In the genomic region with DNA sequence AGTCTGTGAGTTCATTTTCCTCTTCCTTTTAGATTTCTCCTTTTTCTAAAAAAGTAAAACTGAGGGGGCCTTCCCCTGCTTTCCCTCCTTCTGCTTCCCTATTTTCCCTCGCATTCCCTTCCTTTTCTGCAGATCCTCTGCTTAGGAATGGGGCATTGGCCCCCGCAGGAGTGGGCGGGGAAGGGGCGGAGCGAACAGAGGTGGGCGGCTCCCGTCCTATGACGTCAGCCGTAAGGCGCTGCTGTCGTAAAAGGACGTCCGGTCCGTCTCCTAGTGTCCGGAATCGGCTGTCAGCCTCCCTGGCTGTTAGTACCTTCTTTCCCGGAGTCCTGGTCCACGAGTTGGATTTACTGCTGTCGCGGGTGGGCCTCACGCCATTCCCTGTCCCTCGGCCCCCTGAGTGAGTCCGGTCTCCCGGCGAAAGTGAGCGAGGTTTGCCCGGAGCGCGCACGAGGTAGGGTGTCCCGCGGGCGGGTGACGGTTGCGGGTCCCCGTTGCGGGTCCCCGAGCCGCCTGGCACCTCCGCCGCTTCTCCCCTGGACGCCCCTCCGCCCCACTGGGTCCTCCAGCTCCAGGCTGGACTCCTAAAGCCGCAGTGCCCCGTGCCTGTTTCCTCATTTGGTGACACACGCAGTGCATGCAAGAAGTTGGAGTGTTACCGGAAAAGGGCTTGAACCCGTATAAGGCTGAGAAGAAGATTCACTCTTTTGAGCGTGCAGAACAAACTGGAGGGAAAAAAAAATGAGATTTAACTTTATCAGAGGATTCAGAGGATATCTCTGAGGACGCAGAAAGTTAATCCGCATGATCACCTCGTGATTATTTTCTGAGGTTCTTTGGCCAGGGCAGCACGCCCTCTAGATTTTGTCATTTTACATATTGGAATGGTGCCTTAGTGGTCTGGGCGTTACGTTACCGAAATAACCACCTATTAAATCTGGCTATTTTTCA, we compare ENCODE assay signal across 8 cellular contexts. TPM values are rescaled to one million over a fixed set of nuclear protein-coding genes. Genes with fewer than 3 reads are reported as not detected.
DNase-seq lines count a peak whose midpoint lies in the region; ATAC-seq and TF ChIP-seq lines count a peak whose summit lies in the region.

A gene (plus strand): TSS at position 241 of the 951 bp plus-strand sequence. CDS start 1,477 bp downstream, outside the sequence.

- intact Hi-C loops in PC-3 (cut with micrococcal nuclease) = no loop called here

- no peaks in the 10 kb centered on the region for H3K9me2 ChIP-seq in PC-3 (replicated peaks; ENCODE audit: low read length)

- peaks cover 8% of the 10 kb centered on the region for H3K27me3 Mint-ChIP-seq in activated T-cell treated with anti-CD3 and anti-CD28 coated beads, Interleukin-2, amount 50 U/mL, for 24 hours

- H3K4me1 ChIP-seq in HUES48 (ENCODE audit: control insufficient read depth, insufficient read depth, low read length) (peaks cover 14% of the 10 kb centered on the region), PC-3 (ENCODE audit: insufficient read depth, low read length) (peaks cover 14% of the 10 kb centered on the region), mucosa of rectum (ENCODE audit: control insufficient read depth in 2 of 2, insufficient read depth in 2 of 2, low read length in 2 of 2) (peaks cover 7 to 12% of the 10 kb centered on the region in 2 donors)

- no peaks in the 10 kb centered on the region for H3K9me3 Mint-ChIP-seq in activated T-cell treated with anti-CD3 and anti-CD28 coated beads, Interleukin-2, amount 50 U/mL, for 24 hours

- H3K36me3 Mint-ChIP-seq in activated T-cell treated with anti-CD3 and anti-CD28 coated beads, Interleukin-2, amount 50 U/mL, for 24 hours (ENCODE audit: low read depth) = peaks cover 48% of the 10 kb centered on the region

- peaks cover 31% of the 10 kb centered on the region for H3K36me3 ChIP-seq in HUES48 (ENCODE audit: control insufficient read depth, insufficient read depth, low read length)
- H3K36me3 ChIP-seq in PC-3 (ENCODE audit: low read depth, low read length) = peaks cover 18% of the 10 kb centered on the region; the same call in 1 of the 2 replicates
- peaks cover 4 to 15% of the 10 kb centered on the region in 2 donors for H3K36me3 ChIP-seq in mucosa of rectum (ENCODE audit: control insufficient read depth in 2 of 2, insufficient read depth in 2 of 2, low read length in 2 of 2)

- CTCF ChIA-PET in PC-3 (lab: Charles Lee) = no interaction called here

- H3K9ac ChIP-seq in HUES48 (ENCODE audit: low read depth, low read length) (peak within 1 kb of the TSS; percentile 52), PC-3 (ENCODE audit: low read length) (peak within 1 kb of the TSS; percentile 91), mucosa of rectum (ENCODE audit: low read depth in 1 of 2, low read length in 2 of 2) (peak within 1 kb of the TSS; percentile 82 to 86)

- H3K4me3 ChIP-seq in HUES48 (ENCODE audit: low read depth, low read length) (peak within 1 kb of the TSS; percentile 79), PC-3 (ENCODE audit: low read length) (peak within 1 kb of the TSS; percentile 90), mucosa of rectum (ENCODE audit: low read length in 2 of 2) (peak within 1 kb of the TSS; percentile 82 to 89)

- peak; percentile 84 for TF ChIP-seq POLR2A in erythroblast (IDR thresholded peaks at IDR 0.05; ENCODE audit: low read length)

- H3K4me2 ChIP-seq in PC-3 (ENCODE audit: low read length) = peak within 1 kb of the TSS; percentile 94

- POLR2A ChIA-PET in PC-3 (lab: Charles Lee; ENCODE audit: unreplicated experiment) = no interaction called here

- H3K27ac Mint-ChIP-seq in activated T-cell treated with anti-CD3 and anti-CD28 coated beads, Interleukin-2, amount 50 U/mL, for 24 hours = peak within 1 kb of the TSS; percentile 96

- peak within 1 kb of the TSS; percentile 90 for H3K4me3 Mint-ChIP-seq in activated T-cell treated with anti-CD3 and anti-CD28 coated beads, Interleukin-2, amount 50 U/mL, for 24 hours

- peak within 1 kb of the TSS; percentile 95 for H2AFZ ChIP-seq in PC-3 (ENCODE audit: low read length)

- DNase-seq in DMS153 (lab: John Stamatoyannopoulos, UW) (peak; percentile 60), PC-3 (peak; percentile 96), erythroblast (lab: John Stamatoyannopoulos, UW) (peak; percentile 86 to 92)
- peak; percentile 98 for DNase-seq in activated T-cell treated with anti-CD3 and anti-CD28 coated beads, Interleukin-2, amount 50 U/mL, for 24 hours
- DNase-seq in stimulated activated CD8-positive, alpha-beta memory T cell treated with anti-CD3 and anti-CD28 coated beads, Interleukin-4, amount 100 ng/mL, for 48 hours = peak; percentile 96

- H4K20me1 ChIP-seq in PC-3 (ENCODE audit: low read length) = peaks cover 15% of the 10 kb centered on the region; the same call in 1 of the 2 replicates

- peaks cover 48% of the 10 kb centered on the region for H3K4me1 Mint-ChIP-seq in activated T-cell treated with anti-CD3 and anti-CD28 coated beads, Interleukin-2, amount 50 U/mL, for 24 hours (ENCODE audit: low read depth)

- TF ChIP-seq CTCF in PC-3 (conservative IDR thresholded peaks at IDR 0.05; ENCODE audit: low read depth, low read length) = peak; percentile 61

- H3K9me3 ChIP-seq in HUES48 (ENCODE audit: control insufficient read depth, insufficient read depth, low read length) = no peaks in the 10 kb centered on the region
- H3K9me3 ChIP-seq in PC-3 (ENCODE audit: low read length) = no peaks in the 10 kb centered on the region
- H3K9me3 ChIP-seq in mucosa of rectum (ENCODE audit: control insufficient read depth in 2 of 2, low read length in 2 of 2) = no peaks in the 10 kb centered on the region

- H3K27me3 ChIP-seq in HUES48 (ENCODE audit: control insufficient read depth, insufficient read depth, low read length) = no peaks in the 10 kb centered on the region
- H3K27me3 ChIP-seq in PC-3 (ENCODE audit: low read length) = no peaks in the 10 kb centered on the region
- no peaks in the 10 kb centered on the region for H3K27me3 ChIP-seq in mucosa of rectum (ENCODE audit: control insufficient read depth in 2 of 2, insufficient read depth in 2 of 2, low read length in 2 of 2)

- TSS peak; percentile 53 for BruUV-seq in PC-3 (replicated peaks; lab: Mats Ljungman, UMichigan)

- H3K27ac ChIP-seq in HUES48 (ENCODE audit: low read depth, low read length) (peak within 1 kb of the TSS; percentile 62), PC-3 (ENCODE audit: low read length) (peak within 1 kb of the TSS; percentile 44), mucosa of rectum (ENCODE audit: low read depth in 2 of 2, low read length in 2 of 2) (peak within 1 kb of the TSS; percentile 87 to 88)

- ATAC-seq in GM21390 (IDR thresholded peaks at IDR 0.05; ENCODE audit: unreplicated experiment) (peak; percentile 89), PC-3 (peak; percentile 97)

- no peaks in the 10 kb centered on the region for H3F3A ChIP-seq in PC-3 (ENCODE audit: low read length, unreplicated experiment)

- H3K79me2 ChIP-seq in PC-3 (ENCODE audit: low read length) = peaks cover 50% of the 10 kb centered on the region

RNA-seq across cellular contexts. Expression of the gene that starts here (rescaled TPM):
- 33.2 and 44.4 TPM in 2 replicates for total RNA-seq in PC-3 (2014; rRNA removed)

Comparison
In these comparisons a context has a peak if more than half of its experiments do, and no peak if none do; other contexts are left out.
1. Peak in every context shown above with its lines: DNase-seq, ATAC-seq, H3K4me3 ChIP-seq and H3K27ac ChIP-seq.